ENCODE assay signal across 10 cellular contexts in the genomic region with DNA sequence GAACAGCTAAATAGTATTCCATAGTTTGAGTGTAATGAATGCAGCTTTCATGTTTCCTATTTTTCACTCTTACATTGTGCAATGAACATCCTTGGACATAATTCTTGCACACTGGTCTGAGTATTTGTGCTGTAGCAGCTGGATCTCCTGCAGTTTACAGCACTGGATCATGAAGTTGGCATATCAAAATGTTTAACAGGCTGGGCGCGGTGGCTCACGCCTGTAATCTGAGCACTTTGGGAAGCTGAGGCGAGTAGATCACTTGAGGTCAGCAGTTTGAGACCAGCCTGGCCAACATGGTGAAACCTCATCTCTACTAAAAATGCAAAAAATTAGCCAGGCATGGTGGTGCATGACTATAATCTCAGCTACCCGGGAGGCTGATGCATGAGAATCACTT. TPM values are rescaled to one million over a fixed set of nuclear protein-coding genes. Genes with fewer than 3 reads are reported as not detected.
"Had no signal": no experiment of that assay in that cellular context is flagged by ENCODE, and none has a peak within 500 bp of the region (broad histone marks: within the 10 kb centered on the region; RNA-seq: fewer than 3 reads in every experiment).

No MANE protein-coding gene starts in this region.

RNA-seq across cellular contexts. Expression of gene CELA2B, which starts 4.8 kb away (rescaled TPM):
- total RNA-seq: OCI-LY7, PC-3, PC-9, Peyer's patch, Right ventricle myocardium inferior, Right ventricle myocardium superior, RPMI7951, SJSA1, SK-MEL-5 had no signal
- polyA plus RNA-seq: SK-N-SH had no signal

RNA-seq across cellular contexts. Expression of gene CELA2A, which starts 14.5 kb away (rescaled TPM):
- total RNA-seq: OCI-LY7, PC-3, PC-9, Peyer's patch, Right ventricle myocardium inferior, Right ventricle myocardium superior, RPMI7951, SJSA1, SK-MEL-5 had no signal
- polyA plus RNA-seq: SK-N-SH had no signal

RNA-seq across cellular contexts. Expression of gene CTRC, which starts 32.8 kb away (rescaled TPM):
- total RNA-seq: OCI-LY7, PC-9, Right ventricle myocardium inferior, Right ventricle myocardium superior, SJSA1, SK-MEL-5 had no signal
